Comparison of ENCODE assay signal across 1 cellular context in the genomic region with DNA sequence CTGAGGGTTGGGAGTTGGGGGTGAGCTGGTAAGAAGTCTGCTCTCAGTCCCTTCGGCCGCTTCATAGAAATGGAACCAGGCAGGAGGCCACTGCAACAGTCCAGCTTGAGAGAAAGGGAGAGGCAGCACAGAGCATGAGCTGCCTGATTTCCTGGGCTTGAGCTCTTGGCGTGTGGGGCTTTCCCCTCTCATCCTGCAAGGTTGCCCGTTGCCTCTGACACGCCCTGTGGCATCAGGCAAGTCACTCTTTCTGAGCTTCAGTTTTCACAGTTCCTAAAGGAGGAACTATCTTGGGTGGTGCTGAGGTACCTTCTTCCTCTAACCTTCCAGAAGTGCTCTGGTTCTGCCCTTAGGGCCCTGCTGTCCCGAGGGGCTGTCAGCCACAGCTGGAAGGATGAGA.
TF ChIP-seq lines count a peak whose summit lies in the region.

No MANE protein-coding gene starts in this region.

TF ChIP-seq in SK-N-SH, 30 proteins besides CTCF, POLR2A, EP300 and RAD21:
- TF ChIP-seq FOXJ3 (CRISPR knock-in tag; IDR thresholded peaks at IDR 0.05), result no peak
- no peak for TF ChIP-seq GABPA (IDR thresholded peaks at IDR 0.05; ENCODE audit: low read depth)
- TF ChIP-seq TCF12 (IDR thresholded peaks at IDR 0.05), result no peak
- TF ChIP-seq USF1 (IDR thresholded peaks at IDR 0.05; ENCODE audit: borderline replicate concordance, low read depth), result no peak
- no peak for TF ChIP-seq GATA2 (CRISPR knock-in tag; IDR thresholded peaks at IDR 0.05)
- no peak for TF ChIP-seq SIN3A (IDR thresholded peaks at IDR 0.05; ENCODE audit: borderline replicate concordance, low read depth, low read length)
- no peak for TF ChIP-seq MAX (IDR thresholded peaks at IDR 0.05; ENCODE audit: low read depth)
- no peak for TF ChIP-seq CHD2 (IDR thresholded peaks at IDR 0.05; ENCODE audit: low read length, partially characterized antibody)
- TF ChIP-seq MXI1 (IDR thresholded peaks at IDR 0.05; ENCODE audit: low read depth, low read length), result no peak
- TF ChIP-seq, protein P1, sequence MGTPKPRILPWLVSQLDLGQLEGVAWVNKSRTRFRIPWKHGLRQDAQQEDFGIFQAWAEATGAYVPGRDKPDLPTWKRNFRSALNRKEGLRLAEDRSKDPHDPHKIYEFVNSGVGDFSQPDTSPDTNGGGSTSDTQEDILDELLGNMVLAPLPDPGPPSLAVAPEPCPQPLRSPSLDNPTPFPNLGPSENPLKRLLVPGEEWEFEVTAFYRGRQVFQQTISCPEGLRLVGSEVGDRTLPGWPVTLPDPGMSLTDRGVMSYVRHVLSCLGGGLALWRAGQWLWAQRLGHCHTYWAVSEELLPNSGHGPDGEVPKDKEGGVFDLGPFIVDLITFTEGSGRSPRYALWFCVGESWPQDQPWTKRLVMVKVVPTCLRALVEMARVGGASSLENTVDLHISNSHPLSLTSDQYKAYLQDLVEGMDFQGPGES (IDR thresholded peaks at IDR 0.05; ENCODE audit: low read depth, low read length), result no peak
- TF ChIP-seq RCOR1 (IDR thresholded peaks at IDR 0.05; ENCODE audit: low read length), result no peak
- no peak for TF ChIP-seq MEF2A (IDR thresholded peaks at IDR 0.05; ENCODE audit: borderline replicate concordance, low read depth)
- no peak for TF ChIP-seq RXRA (IDR thresholded peaks at IDR 0.05; ENCODE audit: borderline replicate concordance, low read depth)
- TF ChIP-seq NFIC (IDR thresholded peaks at IDR 0.05; ENCODE audit: borderline replicate concordance), result no peak
- TF ChIP-seq FOXM1 (IDR thresholded peaks at IDR 0.05; ENCODE audit: low read depth), result no peak
- TF ChIP-seq EZH2phosphoT487 (IDR thresholded peaks at IDR 0.05; ENCODE audit: borderline replicate concordance, low read depth), result no peak
- TF ChIP-seq FOSL2 (IDR thresholded peaks at IDR 0.05; ENCODE audit: borderline replicate concordance, low read depth), result no peak
- TF ChIP-seq RFX5 (IDR thresholded peaks at IDR 0.05; ENCODE audit: low read length), result no peak
- no peak for TF ChIP-seq TAF1 (IDR thresholded peaks at IDR 0.05; ENCODE audit: borderline replicate concordance, low read depth, low read length)
